In genomic region chr17:76239538-76240274, GRCh38 we compare ENCODE assay signal across 8 cellular contexts. TPM values are rescaled to one million over a fixed set of nuclear protein-coding genes. Genes with fewer than 3 reads are reported as not detected.
A peak's percentile ranks its signal among the peaks of the same experiment; 100 is the strongest.
DNase-seq lines count a peak whose midpoint lies in the region; ATAC-seq and TF ChIP-seq lines count a peak whose summit lies in the region.

No MANE protein-coding gene starts in this region.

- peaks cover 20% of the 10 kb centered on the region for H3K4me1 Mint-ChIP-seq in CD14-positive monocyte
- peaks cover 47% of the 10 kb centered on the region for H3K4me1 Mint-ChIP-seq in activated T-helper 2 cell treated with anti-CD3 and anti-CD28 coated beads, Interferon-gamma antibody, Interleukin-2, Interleukin-4, amounts not matched to agents 10 μg/mL and 5 μg/mL and 100 μg/mL, durations not matched to agents 14 hours and 24 hours and 36 hours (ENCODE audit: low read depth)
- peaks cover 48% of the 10 kb centered on the region for H3K4me1 Mint-ChIP-seq in stimulated activated naive CD8-positive, alpha-beta T cell treated with anti-CD3 and anti-CD28 coated beads, Interleukin-15, Interleukin-2, amounts not matched to agents 100 ng/mL and 50 ng/mL, for 24 hours (ENCODE audit: low read depth)

- peak overlapping the region; percentile 53 for H3K4me3 ChIP-seq in iPS-18c (ENCODE audit: insufficient read depth, low read depth, low read length)

- H3K9me3 ChIP-seq in iPS-18c (ENCODE audit: control insufficient read depth, insufficient read depth, low read length) = no peaks in the 10 kb centered on the region

- intact Hi-C loops in CD14-positive monocyte (cut with micrococcal nuclease) = loop anchor here in 1 of 2 donors (5.0 kb wide), 1 partner anchor 38 kb away; no protein-coding TSS in a partner anchor
- intact Hi-C loops in activated T-helper 2 cell treated with anti-CD3 and anti-CD28 coated beads, Interferon-gamma antibody, Interleukin-2, Interleukin-4, amounts not matched to agents 10 μg/mL and 5 μg/mL and 100 μg/mL, durations not matched to agents 14 hours and 24 hours and 36 hours (cut with micrococcal nuclease) = no loop called here

- no peak overlapping the region for H3K27ac Mint-ChIP-seq in CD14-positive monocyte
- peak overlapping the region; percentile 12 for H3K27ac Mint-ChIP-seq in activated T-helper 2 cell treated with anti-CD3 and anti-CD28 coated beads, Interferon-gamma antibody, Interleukin-2, Interleukin-4, amounts not matched to agents 10 μg/mL and 5 μg/mL and 100 μg/mL, durations not matched to agents 14 hours and 24 hours and 36 hours
- H3K27ac Mint-ChIP-seq in stimulated activated naive CD8-positive, alpha-beta T cell treated with anti-CD3 and anti-CD28 coated beads, Interleukin-15, Interleukin-2, amounts not matched to agents 100 ng/mL and 50 ng/mL, for 24 hours = peak overlapping the region; percentile 70

- H3K4me3 Mint-ChIP-seq in CD14-positive monocyte = peak overlapping the region; percentile 63 to 68
- peak overlapping the region; percentile 80 for H3K4me3 Mint-ChIP-seq in activated T-helper 2 cell treated with anti-CD3 and anti-CD28 coated beads, Interferon-gamma antibody, Interleukin-2, Interleukin-4, amounts not matched to agents 10 μg/mL and 5 μg/mL and 100 μg/mL, durations not matched to agents 14 hours and 24 hours and 36 hours (ENCODE audit: low read depth)
- peak overlapping the region; percentile 75 for H3K4me3 Mint-ChIP-seq in stimulated activated naive CD8-positive, alpha-beta T cell treated with anti-CD3 and anti-CD28 coated beads, Interleukin-15, Interleukin-2, amounts not matched to agents 100 ng/mL and 50 ng/mL, for 24 hours

- no peak for TF ChIP-seq CTCF in CD14-positive monocyte (IDR thresholded peaks at IDR 0.05)

- ATAC-seq in HG02571 (IDR thresholded peaks at IDR 0.05; ENCODE audit: unreplicated experiment) (peak; percentile 8), HG03457 (IDR thresholded peaks at IDR 0.05; ENCODE audit: unreplicated experiment) (no peak)

- H3K9me3 Mint-ChIP-seq in CD14-positive monocyte = peaks cover 0 to 17% (median 5%) of the 10 kb centered on the region in 7 donors
- no peaks in the 10 kb centered on the region for H3K9me3 Mint-ChIP-seq in activated T-helper 2 cell treated with anti-CD3 and anti-CD28 coated beads, Interferon-gamma antibody, Interleukin-2, Interleukin-4, amounts not matched to agents 10 μg/mL and 5 μg/mL and 100 μg/mL, durations not matched to agents 14 hours and 24 hours and 36 hours
- no peaks in the 10 kb centered on the region for H3K9me3 Mint-ChIP-seq in stimulated activated naive CD8-positive, alpha-beta T cell treated with anti-CD3 and anti-CD28 coated beads, Interleukin-15, Interleukin-2, amounts not matched to agents 100 ng/mL and 50 ng/mL, for 24 hours

- peaks cover 57 to 78% (median 67%) of the 10 kb centered on the region in 3 donors for H3K27me3 Mint-ChIP-seq in CD14-positive monocyte (ENCODE audit: low read depth in 3 of 3)
- peaks cover 2% of the 10 kb centered on the region for H3K27me3 Mint-ChIP-seq in activated T-helper 2 cell treated with anti-CD3 and anti-CD28 coated beads, Interferon-gamma antibody, Interleukin-2, Interleukin-4, amounts not matched to agents 10 μg/mL and 5 μg/mL and 100 μg/mL, durations not matched to agents 14 hours and 24 hours and 36 hours (ENCODE audit: low read depth)
- no peaks in the 10 kb centered on the region for H3K27me3 Mint-ChIP-seq in stimulated activated naive CD8-positive, alpha-beta T cell treated with anti-CD3 and anti-CD28 coated beads, Interleukin-15, Interleukin-2, amounts not matched to agents 100 ng/mL and 50 ng/mL, for 24 hours

- peaks cover 3 to 11% of the 10 kb centered on the region in 2 donors for H3K36me3 Mint-ChIP-seq in CD14-positive monocyte
- peaks cover 18% of the 10 kb centered on the region for H3K36me3 Mint-ChIP-seq in activated T-helper 2 cell treated with anti-CD3 and anti-CD28 coated beads, Interferon-gamma antibody, Interleukin-2, Interleukin-4, amounts not matched to agents 10 μg/mL and 5 μg/mL and 100 μg/mL, durations not matched to agents 14 hours and 24 hours and 36 hours (ENCODE audit: low read depth)
- peaks cover 3% of the 10 kb centered on the region for H3K36me3 Mint-ChIP-seq in stimulated activated naive CD8-positive, alpha-beta T cell treated with anti-CD3 and anti-CD28 coated beads, Interleukin-15, Interleukin-2, amounts not matched to agents 100 ng/mL and 50 ng/mL, for 24 hours (ENCODE audit: low read depth)

- DNase-seq in CD14-positive monocyte (ENCODE audit: low spot score) (no peak), NCI-H82 (lab: John Stamatoyannopoulos, UW) (no peak), DMS79 (lab: John Stamatoyannopoulos, UW) (no peak)
- DNase-seq in activated T-helper 2 cell treated with anti-CD3 and anti-CD28 coated beads, Interferon-gamma antibody, Interleukin-2, Interleukin-4, amounts not matched to agents 10 μg/mL and 5 μg/mL and 100 μg/mL, durations not matched to agents 14 hours and 24 hours and 36 hours (ENCODE audit: low spot score) = no peak

RNA-seq across cellular contexts. Expression of gene RNF157, which starts 0.6 kb away (rescaled TPM):
- not detected for polyA plus RNA-seq in CD14-positive monocyte
- 34.3 and 34.9 TPM in 2 replicates for total RNA-seq in activated T-helper 2 cell treated with anti-CD3 and anti-CD28 coated beads, Interferon-gamma antibody, Interleukin-2, Interleukin-4, amounts not matched to agents 10 μg/mL and 5 μg/mL and 100 μg/mL, durations not matched to agents 14 hours and 24 hours and 36 hours

RNA-seq across cellular contexts. Expression of gene UBALD2, which starts 25.4 kb away (rescaled TPM):
- 1 to 10 TPM; 1.4 to 2.2 TPM for polyA plus RNA-seq in CD14-positive monocyte
- 204 and 212 TPM in 2 replicates for total RNA-seq in activated T-helper 2 cell treated with anti-CD3 and anti-CD28 coated beads, Interferon-gamma antibody, Interleukin-2, Interleukin-4, amounts not matched to agents 10 μg/mL and 5 μg/mL and 100 μg/mL, durations not matched to agents 14 hours and 24 hours and 36 hours

Comparison
In these comparisons a context has a peak if more than half of its experiments do, and no peak if none do; other contexts are left out.
1. H3K27ac Mint-ChIP-seq: peak in activated T-helper 2 cell treated with anti-CD3 and anti-CD28 coated beads, Interferon-gamma antibody, Interleukin-2, Interleukin-4, amounts not matched to agents 10 μg/mL and 5 μg/mL and 100 μg/mL, durations not matched to agents 14 hours and 24 hours and 36 hours (single experiment) and stimulated activated naive CD8-positive, alpha-beta T cell treated with anti-CD3 and anti-CD28 coated beads, Interleukin-15, Interleukin-2, amounts not matched to agents 100 ng/mL and 50 ng/mL, for 24 hours (single experiment); none in CD14-positive monocyte (0 of 7).
2. Peak in every context shown above with its lines, with median percentiles within 50 percentile points of each other: H3K4me3 Mint-ChIP-seq.